1 cellular context compared by ENCODE assay signal in the genomic region with DNA sequence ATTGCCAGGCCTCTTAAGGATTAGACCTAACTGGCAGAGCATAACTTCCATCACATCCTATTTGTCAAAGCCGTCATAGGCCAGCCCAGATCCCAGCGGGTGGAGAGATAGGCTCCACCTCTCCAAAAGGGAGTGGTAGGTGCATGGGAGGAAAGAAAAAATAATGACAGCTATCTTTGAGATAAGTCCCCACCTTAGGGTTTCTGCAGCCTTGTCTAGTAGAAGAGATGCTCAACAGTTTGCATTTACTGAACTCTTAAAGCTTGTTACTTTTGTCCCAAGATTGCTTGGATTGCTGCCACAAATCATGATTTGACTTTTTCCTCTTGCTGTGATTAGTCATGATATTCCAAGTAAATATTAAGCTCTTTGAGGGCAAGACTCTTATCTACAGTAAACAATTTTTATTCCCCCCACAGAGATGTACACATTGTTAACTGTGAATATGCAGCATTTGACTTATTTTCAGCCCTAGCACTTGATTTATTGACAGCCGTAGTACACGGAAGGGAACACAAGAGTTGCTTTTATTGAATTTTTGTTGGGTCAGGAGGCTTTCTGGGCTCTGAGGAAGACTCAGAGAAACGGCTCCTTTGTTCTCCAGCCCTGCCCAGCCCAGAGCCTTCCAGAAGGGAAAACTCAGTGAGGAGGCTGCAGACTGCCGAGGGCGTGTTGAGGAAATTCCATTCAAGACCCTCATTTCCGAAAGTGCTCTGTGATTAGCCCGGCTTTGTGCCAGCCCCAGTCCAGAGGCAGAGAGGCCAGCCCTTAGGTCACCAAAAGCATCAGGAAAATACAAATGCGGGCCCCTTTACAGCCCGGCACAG.
TF ChIP-seq lines count a peak whose summit lies in the region.

No MANE protein-coding gene starts in this region.

TF ChIP-seq in HEK293, 187 proteins besides CTCF, POLR2A, EP300 and RAD21 (continued from another document and continues in another):
- TF ChIP-seq, protein P1, sequence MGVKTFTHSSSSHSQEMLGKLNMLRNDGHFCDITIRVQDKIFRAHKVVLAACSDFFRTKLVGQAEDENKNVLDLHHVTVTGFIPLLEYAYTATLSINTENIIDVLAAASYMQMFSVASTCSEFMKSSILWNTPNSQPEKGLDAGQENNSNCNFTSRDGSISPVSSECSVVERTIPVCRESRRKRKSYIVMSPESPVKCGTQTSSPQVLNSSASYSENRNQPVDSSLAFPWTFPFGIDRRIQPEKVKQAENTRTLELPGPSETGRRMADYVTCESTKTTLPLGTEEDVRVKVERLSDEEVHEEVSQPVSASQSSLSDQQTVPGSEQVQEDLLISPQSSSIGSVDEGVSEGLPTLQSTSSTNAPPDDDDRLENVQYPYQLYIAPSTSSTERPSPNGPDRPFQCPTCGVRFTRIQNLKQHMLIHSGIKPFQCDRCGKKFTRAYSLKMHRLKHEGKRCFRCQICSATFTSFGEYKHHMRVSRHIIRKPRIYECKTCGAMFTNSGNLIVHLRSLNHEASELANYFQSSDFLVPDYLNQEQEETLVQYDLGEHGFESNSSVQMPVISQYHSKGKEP (tag by site-specific recombination; IDR thresholded peaks at IDR 0.05): 0 out of 2 replicates have a peak, but pooled peaks have one; percentile 29
- TF ChIP-seq ZNF211 (tag by site-specific recombination; IDR thresholded peaks at IDR 0.05; ENCODE audit: low read depth): no peak
- TF ChIP-seq ZNF624 (tag by site-specific recombination; IDR thresholded peaks at IDR 0.05): no peak
- TF ChIP-seq ZNF777 (tag by site-specific recombination; IDR thresholded peaks at IDR 0.05; ENCODE audit: borderline replicate concordance): no peak
- 0 out of 2 replicates have a peak, but pooled peaks have one; percentile 14 for TF ChIP-seq TRIM28 (IDR thresholded peaks at IDR 0.05; ENCODE audit: borderline replicate concordance, low read length)
- TF ChIP-seq ZNF610 (tag by site-specific recombination; IDR thresholded peaks at IDR 0.05; ENCODE audit: borderline replicate concordance): no peak
- no peak for TF ChIP-seq REPIN1 (tag by site-specific recombination; IDR thresholded peaks at IDR 0.05; ENCODE audit: low read depth)
- TF ChIP-seq, protein P2, sequence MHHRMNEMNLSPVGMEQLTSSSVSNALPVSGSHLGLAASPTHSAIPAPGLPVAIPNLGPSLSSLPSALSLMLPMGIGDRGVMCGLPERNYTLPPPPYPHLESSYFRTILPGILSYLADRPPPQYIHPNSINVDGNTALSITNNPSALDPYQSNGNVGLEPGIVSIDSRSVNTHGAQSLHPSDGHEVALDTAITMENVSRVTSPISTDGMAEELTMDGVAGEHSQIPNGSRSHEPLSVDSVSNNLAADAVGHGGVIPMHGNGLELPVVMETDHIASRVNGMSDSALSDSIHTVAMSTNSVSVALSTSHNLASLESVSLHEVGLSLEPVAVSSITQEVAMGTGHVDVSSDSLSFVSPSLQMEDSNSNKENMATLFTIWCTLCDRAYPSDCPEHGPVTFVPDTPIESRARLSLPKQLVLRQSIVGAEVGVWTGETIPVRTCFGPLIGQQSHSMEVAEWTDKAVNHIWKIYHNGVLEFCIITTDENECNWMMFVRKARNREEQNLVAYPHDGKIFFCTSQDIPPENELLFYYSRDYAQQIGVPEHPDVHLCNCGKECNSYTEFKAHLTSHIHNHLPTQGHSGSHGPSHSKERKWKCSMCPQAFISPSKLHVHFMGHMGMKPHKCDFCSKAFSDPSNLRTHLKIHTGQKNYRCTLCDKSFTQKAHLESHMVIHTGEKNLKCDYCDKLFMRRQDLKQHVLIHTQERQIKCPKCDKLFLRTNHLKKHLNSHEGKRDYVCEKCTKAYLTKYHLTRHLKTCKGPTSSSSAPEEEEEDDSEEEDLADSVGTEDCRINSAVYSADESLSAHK (tag by site-specific recombination; IDR thresholded peaks at IDR 0.05): peak; percentile 75
- no peak for TF ChIP-seq ZNF19 (tag by site-specific recombination; IDR thresholded peaks at IDR 0.05; ENCODE audit: low read depth)
- TF ChIP-seq, protein P3, sequence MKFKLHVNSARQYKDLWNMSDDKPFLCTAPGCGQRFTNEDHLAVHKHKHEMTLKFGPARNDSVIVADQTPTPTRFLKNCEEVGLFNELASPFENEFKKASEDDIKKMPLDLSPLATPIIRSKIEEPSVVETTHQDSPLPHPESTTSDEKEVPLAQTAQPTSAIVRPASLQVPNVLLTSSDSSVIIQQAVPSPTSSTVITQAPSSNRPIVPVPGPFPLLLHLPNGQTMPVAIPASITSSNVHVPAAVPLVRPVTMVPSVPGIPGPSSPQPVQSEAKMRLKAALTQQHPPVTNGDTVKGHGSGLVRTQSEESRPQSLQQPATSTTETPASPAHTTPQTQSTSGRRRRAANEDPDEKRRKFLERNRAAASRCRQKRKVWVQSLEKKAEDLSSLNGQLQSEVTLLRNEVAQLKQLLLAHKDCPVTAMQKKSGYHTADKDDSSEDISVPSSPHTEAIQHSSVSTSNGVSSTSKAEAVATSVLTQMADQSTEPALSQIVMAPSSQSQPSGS (tag by site-specific recombination; IDR thresholded peaks at IDR 0.05; ENCODE audit: low read depth): no peak
- no peak for TF ChIP-seq ZNF529 (tag by site-specific recombination; IDR thresholded peaks at IDR 0.05; ENCODE audit: insufficient replicate concordance)
- 0 out of 2 replicates have a peak, but pooled peaks have one; percentile 16 for TF ChIP-seq ZNF350 (tag by site-specific recombination; IDR thresholded peaks at IDR 0.05)
- TF ChIP-seq ZNF658 (tag by site-specific recombination; IDR thresholded peaks at IDR 0.05): no peak
- TF ChIP-seq ZNF785 (tag by site-specific recombination; IDR thresholded peaks at IDR 0.05): no peak
- TF ChIP-seq ZNF16 (tag by site-specific recombination; IDR thresholded peaks at IDR 0.05; ENCODE audit: low read depth): no peak
- no peak for TF ChIP-seq ZNF530 (tag by site-specific recombination; IDR thresholded peaks at IDR 0.05; ENCODE audit: low read depth)
- TF ChIP-seq ZFP41 (tag by site-specific recombination; IDR thresholded peaks at IDR 0.05; ENCODE audit: borderline replicate concordance): no peak
- no peak for TF ChIP-seq ZNF184 (tag by site-specific recombination; IDR thresholded peaks at IDR 0.05)
- TF ChIP-seq ZNF174 (tag by site-specific recombination; IDR thresholded peaks at IDR 0.05): no peak
- TF ChIP-seq, protein P4, sequence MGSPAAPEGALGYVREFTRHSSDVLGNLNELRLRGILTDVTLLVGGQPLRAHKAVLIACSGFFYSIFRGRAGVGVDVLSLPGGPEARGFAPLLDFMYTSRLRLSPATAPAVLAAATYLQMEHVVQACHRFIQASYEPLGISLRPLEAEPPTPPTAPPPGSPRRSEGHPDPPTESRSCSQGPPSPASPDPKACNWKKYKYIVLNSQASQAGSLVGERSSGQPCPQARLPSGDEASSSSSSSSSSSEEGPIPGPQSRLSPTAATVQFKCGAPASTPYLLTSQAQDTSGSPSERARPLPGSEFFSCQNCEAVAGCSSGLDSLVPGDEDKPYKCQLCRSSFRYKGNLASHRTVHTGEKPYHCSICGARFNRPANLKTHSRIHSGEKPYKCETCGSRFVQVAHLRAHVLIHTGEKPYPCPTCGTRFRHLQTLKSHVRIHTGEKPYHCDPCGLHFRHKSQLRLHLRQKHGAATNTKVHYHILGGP (tag by site-specific recombination; IDR thresholded peaks at IDR 0.05): peak; percentile 64
- TF ChIP-seq ZBTB8A (tag by site-specific recombination; IDR thresholded peaks at IDR 0.05): no peak; the same call in 1 of the 2 replicates
- TF ChIP-seq BCL11B (tag by site-specific recombination; IDR thresholded peaks at IDR 0.05; ENCODE audit: low read depth): no peak
- TF ChIP-seq, protein P5, sequence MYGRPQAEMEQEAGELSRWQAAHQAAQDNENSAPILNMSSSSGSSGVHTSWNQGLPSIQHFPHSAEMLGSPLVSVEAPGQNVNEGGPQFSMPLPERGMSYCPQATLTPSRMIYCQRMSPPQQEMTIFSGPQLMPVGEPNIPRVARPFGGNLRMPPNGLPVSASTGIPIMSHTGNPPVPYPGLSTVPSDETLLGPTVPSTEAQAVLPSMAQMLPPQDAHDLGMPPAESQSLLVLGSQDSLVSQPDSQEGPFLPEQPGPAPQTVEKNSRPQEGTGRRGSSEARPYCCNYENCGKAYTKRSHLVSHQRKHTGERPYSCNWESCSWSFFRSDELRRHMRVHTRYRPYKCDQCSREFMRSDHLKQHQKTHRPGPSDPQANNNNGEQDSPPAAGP (tag by site-specific recombination; IDR thresholded peaks at IDR 0.05): peak; percentile 64; the same call in 1 of the 2 replicates
- no peak for TF ChIP-seq ZNF335 (tag by site-specific recombination; conservative IDR thresholded peaks at IDR 0.05)
- no peak for TF ChIP-seq KLF16 (tag by site-specific recombination; IDR thresholded peaks at IDR 0.05)
- TF ChIP-seq ZNF791 (tag by site-specific recombination; IDR thresholded peaks at IDR 0.05): no peak
- no peak for TF ChIP-seq ZNF768 (tag by site-specific recombination; IDR thresholded peaks at IDR 0.05)
- no peak for TF ChIP-seq ZFP3 (tag by site-specific recombination; IDR thresholded peaks at IDR 0.05; ENCODE audit: low read depth)
- peak; percentile 79 for TF ChIP-seq SCRT1 (tag by site-specific recombination; IDR thresholded peaks at IDR 0.05; ENCODE audit: borderline replicate concordance)
- TF ChIP-seq, protein P6, sequence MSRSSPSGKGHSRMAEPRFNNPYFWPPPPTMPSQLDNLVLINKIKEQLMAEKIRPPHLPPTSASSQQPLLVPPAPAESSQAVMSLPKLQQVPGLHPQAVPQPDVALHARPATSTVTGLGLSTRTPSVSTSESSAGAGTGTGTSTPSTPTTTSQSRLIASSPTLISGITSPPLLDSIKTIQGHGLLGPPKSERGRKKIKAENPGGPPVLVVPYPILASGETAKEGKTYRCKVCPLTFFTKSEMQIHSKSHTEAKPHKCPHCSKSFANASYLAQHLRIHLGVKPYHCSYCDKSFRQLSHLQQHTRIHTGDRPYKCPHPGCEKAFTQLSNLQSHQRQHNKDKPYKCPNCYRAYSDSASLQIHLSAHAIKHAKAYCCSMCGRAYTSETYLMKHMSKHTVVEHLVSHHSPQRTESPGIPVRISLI (tag by site-specific recombination; IDR thresholded peaks at IDR 0.05): no peak
- TF ChIP-seq ZNF600 (tag by site-specific recombination; IDR thresholded peaks at IDR 0.05): peak; percentile 97
- no peak for TF ChIP-seq ZNF548 (tag by site-specific recombination; IDR thresholded peaks at IDR 0.05)
- no peak for TF ChIP-seq ZNF544 (tag by site-specific recombination; IDR thresholded peaks at IDR 0.05)
- peak; percentile 52 for TF ChIP-seq ZNF629 (tag by site-specific recombination; IDR thresholded peaks at IDR 0.05)
- TF ChIP-seq, protein P7, sequence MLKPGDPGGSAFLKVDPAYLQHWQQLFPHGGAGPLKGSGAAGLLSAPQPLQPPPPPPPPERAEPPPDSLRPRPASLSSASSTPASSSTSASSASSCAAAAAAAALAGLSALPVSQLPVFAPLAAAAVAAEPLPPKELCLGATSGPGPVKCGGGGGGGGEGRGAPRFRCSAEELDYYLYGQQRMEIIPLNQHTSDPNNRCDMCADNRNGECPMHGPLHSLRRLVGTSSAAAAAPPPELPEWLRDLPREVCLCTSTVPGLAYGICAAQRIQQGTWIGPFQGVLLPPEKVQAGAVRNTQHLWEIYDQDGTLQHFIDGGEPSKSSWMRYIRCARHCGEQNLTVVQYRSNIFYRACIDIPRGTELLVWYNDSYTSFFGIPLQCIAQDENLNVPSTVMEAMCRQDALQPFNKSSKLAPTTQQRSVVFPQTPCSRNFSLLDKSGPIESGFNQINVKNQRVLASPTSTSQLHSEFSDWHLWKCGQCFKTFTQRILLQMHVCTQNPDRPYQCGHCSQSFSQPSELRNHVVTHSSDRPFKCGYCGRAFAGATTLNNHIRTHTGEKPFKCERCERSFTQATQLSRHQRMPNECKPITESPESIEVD (tag by site-specific recombination; IDR thresholded peaks at IDR 0.05): peak; percentile 96
- TF ChIP-seq, protein P8, sequence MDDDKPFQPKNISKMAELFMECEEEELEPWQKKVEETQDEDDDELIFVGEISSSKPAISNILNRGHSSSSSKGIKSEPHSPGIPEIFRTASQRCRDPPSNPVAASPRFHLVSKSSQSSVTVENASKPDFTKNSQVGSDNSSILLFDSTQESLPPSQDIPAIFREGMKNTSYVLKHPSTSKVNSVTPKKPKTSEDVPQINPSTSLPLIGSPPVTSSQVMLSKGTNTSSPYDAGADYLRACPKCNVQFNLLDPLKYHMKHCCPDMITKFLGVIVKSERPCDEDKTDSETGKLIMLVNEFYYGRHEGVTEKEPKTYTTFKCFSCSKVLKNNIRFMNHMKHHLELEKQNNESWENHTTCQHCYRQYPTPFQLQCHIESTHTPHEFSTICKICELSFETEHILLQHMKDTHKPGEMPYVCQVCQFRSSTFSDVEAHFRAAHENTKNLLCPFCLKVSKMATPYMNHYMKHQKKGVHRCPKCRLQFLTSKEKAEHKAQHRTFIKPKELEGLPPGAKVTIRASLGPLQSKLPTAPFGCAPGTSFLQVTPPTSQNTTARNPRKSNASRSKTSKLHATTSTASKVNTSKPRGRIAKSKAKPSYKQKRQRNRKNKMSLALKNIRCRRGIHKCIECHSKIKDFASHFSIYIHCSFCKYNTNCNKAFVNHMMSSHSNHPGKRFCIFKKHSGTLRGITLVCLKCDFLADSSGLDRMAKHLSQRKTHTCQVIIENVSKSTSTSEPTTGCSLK (tag by site-specific recombination; IDR thresholded peaks at IDR 0.05): no peak
- TF ChIP-seq ZNF433 (tag by site-specific recombination; IDR thresholded peaks at IDR 0.05; ENCODE audit: low read depth): no peak
- no peak for TF ChIP-seq ZNF558 (tag by site-specific recombination; IDR thresholded peaks at IDR 0.05)
- no peak for TF ChIP-seq MZF1 (tag by site-specific recombination; IDR thresholded peaks at IDR 0.05; ENCODE audit: borderline replicate concordance)
- no peak for TF ChIP-seq ZNF274 (IDR thresholded peaks at IDR 0.05; ENCODE audit: low read length)
- no peak for TF ChIP-seq ZNF274 (tag by site-specific recombination; IDR thresholded peaks at IDR 0.05; ENCODE audit: borderline replicate concordance)
- TF ChIP-seq ZNF175 (tag by site-specific recombination; IDR thresholded peaks at IDR 0.05): no peak
- no peak for TF ChIP-seq ZNF266 (tag by site-specific recombination; IDR thresholded peaks at IDR 0.05; ENCODE audit: low read depth)
- TF ChIP-seq ZNF660 (tag by site-specific recombination; IDR thresholded peaks at IDR 0.05): no peak
- no peak for TF ChIP-seq ZNF221 (tag by site-specific recombination; IDR thresholded peaks at IDR 0.05; ENCODE audit: borderline replicate concordance)
- TF ChIP-seq HOXD13 (CRISPR knock-in tag; IDR thresholded peaks at IDR 0.05; ENCODE audit: borderline replicate concordance): no peak
- TF ChIP-seq BCL11A (tag by site-specific recombination; IDR thresholded peaks at IDR 0.05; ENCODE audit: low read depth): no peak
- no peak for TF ChIP-seq ZNF549 (tag by site-specific recombination; IDR thresholded peaks at IDR 0.05)
- TF ChIP-seq, protein P9, sequence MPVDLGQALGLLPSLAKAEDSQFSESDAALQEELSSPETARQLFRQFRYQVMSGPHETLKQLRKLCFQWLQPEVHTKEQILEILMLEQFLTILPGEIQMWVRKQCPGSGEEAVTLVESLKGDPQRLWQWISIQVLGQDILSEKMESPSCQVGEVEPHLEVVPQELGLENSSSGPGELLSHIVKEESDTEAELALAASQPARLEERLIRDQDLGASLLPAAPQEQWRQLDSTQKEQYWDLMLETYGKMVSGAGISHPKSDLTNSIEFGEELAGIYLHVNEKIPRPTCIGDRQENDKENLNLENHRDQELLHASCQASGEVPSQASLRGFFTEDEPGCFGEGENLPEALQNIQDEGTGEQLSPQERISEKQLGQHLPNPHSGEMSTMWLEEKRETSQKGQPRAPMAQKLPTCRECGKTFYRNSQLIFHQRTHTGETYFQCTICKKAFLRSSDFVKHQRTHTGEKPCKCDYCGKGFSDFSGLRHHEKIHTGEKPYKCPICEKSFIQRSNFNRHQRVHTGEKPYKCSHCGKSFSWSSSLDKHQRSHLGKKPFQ (tag by site-specific recombination; IDR thresholded peaks at IDR 0.05): peak; percentile 62; the same call in 1 of the 2 replicates
- TF ChIP-seq ZNF621 (tag by site-specific recombination; IDR thresholded peaks at IDR 0.05): no peak
- peak; percentile 65; the same call in 1 of the 2 replicates for TF ChIP-seq OSR2 (tag by site-specific recombination; IDR thresholded peaks at IDR 0.05)
